ENCODE assay signal across 29 cellular contexts in the genomic region with DNA sequence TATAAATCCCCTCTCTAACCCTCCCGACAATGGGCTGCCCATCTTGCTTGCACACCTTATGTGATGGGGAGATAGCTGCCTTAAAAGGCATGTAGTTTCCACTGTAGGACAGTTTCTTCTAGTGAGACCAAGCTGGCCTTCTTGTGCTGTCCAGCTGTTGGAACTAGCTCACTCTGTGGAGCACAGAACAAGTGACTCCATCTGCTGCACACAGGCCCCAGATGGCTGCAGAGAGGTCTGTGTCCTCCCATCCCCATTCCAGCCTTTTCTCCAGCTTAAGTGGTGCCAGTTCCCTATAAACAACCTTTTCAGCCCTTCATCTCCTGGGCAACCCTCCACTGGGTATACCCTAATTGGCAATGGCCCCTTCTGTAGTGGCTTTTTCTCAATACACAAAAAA. TPM values are rescaled to one million over a fixed set of nuclear protein-coding genes. Genes with fewer than 3 reads are reported as not detected.
"Had no signal": no experiment of that assay in that cellular context is flagged by ENCODE, and none has a peak within 500 bp of the region (broad histone marks: within the 10 kb centered on the region; RNA-seq: fewer than 3 reads in every experiment).

No MANE protein-coding gene starts in this region.

- H3K27ac Mint-ChIP-seq: activated CD4-positive, alpha-beta memory T cell treated with anti-CD3 and anti-CD28 coated beads, Interleukin-2, amount 10 ng/mL, durations not matched to agents 7 days and 5 days; activated CD4-positive, alpha-beta T cell treated with anti-CD3 and anti-CD28 coated beads, Interleukin-2, amount 10 ng/mL, durations not matched to agents 7 days and 5 days; activated naive CD4-positive, alpha-beta T cell treated with anti-CD3 and anti-CD28 coated beads, Interleukin-2, amount 50 U/mL, for 24 hours; activated naive CD8-positive, alpha-beta T cell treated with anti-CD3 and anti-CD28 coated beads, Interleukin-2, amount 50 U/mL, for 24 hours; activated T-cell treated with anti-CD3 and anti-CD28 coated beads, Interleukin-2, amount 50 U/mL, for 24 hours; immature natural killer cell; mesothelial cell of epicardium; stimulated activated naive CD8-positive, alpha-beta T cell treated with anti-CD3 and anti-CD28 coated beads, Interleukin-15, amount 100 ng/mL, for 72 hours; type B pancreatic cell; WTC11 had no signal

- H3K4me3 Mint-ChIP-seq: activated CD4-positive, alpha-beta memory T cell treated with anti-CD3 and anti-CD28 coated beads, Interleukin-2, amount 10 ng/mL, durations not matched to agents 7 days and 5 days; activated CD4-positive, alpha-beta T cell treated with anti-CD3 and anti-CD28 coated beads, Interleukin-2, amount 10 ng/mL, durations not matched to agents 7 days and 5 days; activated naive CD4-positive, alpha-beta T cell treated with anti-CD3 and anti-CD28 coated beads, Interleukin-2, amount 50 U/mL, for 24 hours; activated naive CD8-positive, alpha-beta T cell treated with anti-CD3 and anti-CD28 coated beads, Interleukin-2, amount 50 U/mL, for 24 hours; activated T-cell treated with anti-CD3 and anti-CD28 coated beads, Interleukin-2, amount 50 U/mL, for 24 hours; immature natural killer cell; mesothelial cell of epicardium; stimulated activated memory B cell treated with anti-CD40 and anti-IgM and Interleukin-4, amounts not matched to agents 10 μg/mL and 1 μg/mL and 100 μg/mL, for 72 hours; stimulated activated naive CD8-positive, alpha-beta T cell treated with anti-CD3 and anti-CD28 coated beads, Interleukin-15, amount 100 ng/mL, for 72 hours; type B pancreatic cell; WTC11 had no signal

- ATAC-seq: activated naive CD8-positive, alpha-beta T cell treated with anti-CD3 and anti-CD28 coated beads, Interleukin-2, amount 50 U/mL, for 24 hours; heart left ventricle; pancreas; stimulated activated memory B cell treated with anti-CD40 and anti-IgM and Interleukin-4, amounts not matched to agents 10 μg/mL and 1 μg/mL and 100 μg/mL, for 72 hours; stimulated activated naive CD8-positive, alpha-beta T cell treated with anti-CD3 and anti-CD28 coated beads, Interleukin-15, amount 100 ng/mL, for 72 hours; WTC11 had no signal

- H3K4me3 ChIP-seq: breast epithelium, heart left ventricle, pancreas, prostate gland, sigmoid colon, uterus had no signal

- H3K9me3 Mint-ChIP-seq: activated CD4-positive, alpha-beta memory T cell treated with anti-CD3 and anti-CD28 coated beads, Interleukin-2, amount 10 ng/mL, durations not matched to agents 7 days and 5 days; activated CD4-positive, alpha-beta T cell treated with anti-CD3 and anti-CD28 coated beads, Interleukin-2, amount 10 ng/mL, durations not matched to agents 7 days and 5 days; activated naive CD4-positive, alpha-beta T cell treated with anti-CD3 and anti-CD28 coated beads, Interleukin-2, amount 50 U/mL, for 24 hours; activated naive CD8-positive, alpha-beta T cell treated with anti-CD3 and anti-CD28 coated beads, Interleukin-2, amount 50 U/mL, for 24 hours; activated T-cell treated with anti-CD3 and anti-CD28 coated beads, Interleukin-2, amount 50 U/mL, for 24 hours; immature natural killer cell; mesothelial cell of epicardium; naive B cell; stimulated activated memory B cell treated with anti-CD40 and anti-IgM and Interleukin-4, amounts not matched to agents 10 μg/mL and 1 μg/mL and 100 μg/mL, for 72 hours; stimulated activated naive CD8-positive, alpha-beta T cell treated with anti-CD3 and anti-CD28 coated beads, Interleukin-15, amount 100 ng/mL, for 72 hours; type B pancreatic cell; WTC11 had no signal

- H3K9me3 ChIP-seq: breast epithelium, heart left ventricle, pancreas, prostate gland, sigmoid colon, uterus had no signal

- DNase-seq: activated CD4-positive, alpha-beta memory T cell treated with anti-CD3 and anti-CD28 coated beads, Interleukin-2, amount 10 ng/mL, durations not matched to agents 7 days and 5 days; activated CD4-positive, alpha-beta T cell treated with anti-CD3 and anti-CD28 coated beads for 1 hour; activated CD4-positive, alpha-beta T cell treated with anti-CD3 and anti-CD28 coated beads, Interleukin-2, amount 10 ng/mL, durations not matched to agents 7 days and 5 days; activated CD8-positive, alpha-beta memory T cell treated with anti-CD3 and anti-CD28 coated beads, Interleukin-2, amount 50 U/mL, for 48 hours; activated gamma-delta T cell treated with Interleukin-2 at 50 U/mL for 16 hours; activated naive CD8-positive, alpha-beta T cell treated with anti-CD3 and anti-CD28 coated beads, Interleukin-2, amount 50 U/mL, for 24 hours; activated T-cell treated with anti-CD3 and anti-CD28 coated beads, Interleukin-2, amount 50 U/mL, for 24 hours; amygdala; central memory CD4-positive, alpha-beta T cell; foreskin fibroblast; heart left ventricle; hypothalamus; immature natural killer cell; naive B cell; sigmoid colon; small intestine; stimulated activated CD4-positive, alpha-beta T cell treated with anti-CD3 and anti-CD28 coated beads, Interleukin-4, amount 100 ng/mL, for 24 hours; stimulated activated naive CD8-positive, alpha-beta T cell treated with anti-CD3 and anti-CD28 coated beads, Interleukin-15, amount 100 ng/mL, for 72 hours; substantia nigra; uterus had no signal

- H3K27ac ChIP-seq: breast epithelium, heart left ventricle, pancreas, prostate gland, sigmoid colon, uterus had no signal

- H3K4me1 ChIP-seq: breast epithelium, pancreas, prostate gland, uterus had no signal

- H3K27me3 ChIP-seq: breast epithelium, heart left ventricle, pancreas, sigmoid colon, uterus had no signal

- H3K36me3 Mint-ChIP-seq: immature natural killer cell; mesothelial cell of epicardium; naive B cell; stimulated activated memory B cell treated with anti-CD40 and anti-IgM and Interleukin-4, amounts not matched to agents 10 μg/mL and 1 μg/mL and 100 μg/mL, for 72 hours; type B pancreatic cell; WTC11 had no signal

- H3K36me3 ChIP-seq: breast epithelium, heart left ventricle, pancreas, prostate gland, sigmoid colon, uterus had no signal

RNA-seq across cellular contexts. Expression of a gene that starts 18.8 kb away (rescaled TPM):
- total RNA-seq: activated CD4-positive, alpha-beta memory T cell treated with anti-CD3 and anti-CD28 coated beads, Interleukin-2, amount 10 ng/mL, durations not matched to agents 7 days and 5 days; activated CD4-positive, alpha-beta T cell treated with anti-CD3 and anti-CD28 coated beads, Interleukin-2, amount 10 ng/mL, durations not matched to agents 7 days and 5 days; endothelial cell of umbilical vein had no signal
